19 cellular contexts compared by ENCODE assay signal in genomic region chr17:9728564-9728963, GRCh38.
"Had no signal": no experiment of that assay in that cellular context is flagged by ENCODE, and none has a peak within 500 bp of the region (broad histone marks: within the 10 kb centered on the region; RNA-seq: fewer than 3 reads in every experiment).

No MANE protein-coding gene starts in this region.

- H3K27me3 ChIP-seq: foreskin keratinocyte, neural progenitor cell, ovary, right lobe of liver, suprapubic skin, transverse colon, upper lobe of right lung, uterus had no signal

- ATAC-seq: gastroesophageal sphincter; stimulated activated naive CD8-positive, alpha-beta T cell treated with anti-CD3 and anti-CD28 coated beads, Interleukin-15, amount 100 ng/mL, for 72 hours had no signal

- H3K4me3 ChIP-seq: coronary artery, esophagus muscularis mucosa, gastroesophageal sphincter, heart left ventricle, lung, mucosa of descending colon, neural progenitor cell, ovary, psoas muscle, right lobe of liver, suprapubic skin, transverse colon, upper lobe of right lung, uterus had no signal

- H2AFZ ChIP-seq: neural progenitor cell had no signal

- H3K4me1 ChIP-seq: esophagus muscularis mucosa, gastroesophageal sphincter, heart left ventricle, psoas muscle, right lobe of liver, suprapubic skin, transverse colon, upper lobe of right lung, uterus had no signal

- FAIRE-seq: small intestine had no signal

- H3K27ac ChIP-seq: coronary artery, esophagus muscularis mucosa, foreskin keratinocyte, gastroesophageal sphincter, heart left ventricle, neural progenitor cell, ovary, psoas muscle, right lobe of liver, suprapubic skin, transverse colon, upper lobe of right lung, uterus had no signal

- H3K9me3 ChIP-seq: esophagus muscularis mucosa, gastroesophageal sphincter, heart left ventricle, mucosa of descending colon, ovary, psoas muscle, right lobe of liver, suprapubic skin, transverse colon, upper lobe of right lung, uterus had no signal

- H3K4me2 ChIP-seq: neural progenitor cell had no signal

- H3K36me3 ChIP-seq: esophagus muscularis mucosa, gastroesophageal sphincter, heart left ventricle, neural progenitor cell, ovary, right lobe of liver, suprapubic skin, transverse colon, upper lobe of right lung, uterus had no signal

- DNase-seq: effector memory CD4-positive, alpha-beta T cell; heart left ventricle; left cardiac atrium; psoas muscle; right lobe of liver; transverse colon; upper lobe of right lung; uterus had no signal

- H3K9ac ChIP-seq: neural progenitor cell had no signal
